ENCODE assay signal across 22 cellular contexts in the genomic region with DNA sequence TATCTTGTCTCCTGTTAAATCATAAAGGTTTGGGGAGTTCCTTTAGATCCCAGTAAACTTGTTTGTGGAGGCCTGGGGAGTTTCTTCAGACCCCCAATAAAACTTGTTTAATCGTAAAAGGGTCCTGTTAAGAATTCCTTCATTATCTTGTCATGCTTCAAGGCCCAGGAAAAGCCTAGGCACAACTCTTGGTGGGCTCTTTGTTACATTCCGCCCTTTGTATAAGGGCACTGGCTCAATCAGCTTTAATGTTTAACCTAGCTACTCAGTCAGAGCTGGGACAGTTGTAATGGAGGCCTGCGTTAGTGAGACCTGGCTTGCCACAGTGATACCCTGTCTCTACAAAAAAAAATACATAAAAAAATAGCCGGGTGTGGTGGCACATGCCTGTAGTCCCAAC.
"Had no signal": no experiment of that assay in that cellular context is flagged by ENCODE, and none has a peak within 500 bp of the region (broad histone marks: within the 10 kb centered on the region; RNA-seq: fewer than 3 reads in every experiment).

No MANE protein-coding gene starts in this region.

- H3K9me3 ChIP-seq: esophagus squamous epithelium, mucosa of descending colon, pancreas, prostate gland, sigmoid colon, testis, tibial nerve had no signal

- H3K4me3 ChIP-seq: esophagus squamous epithelium, mucosa of descending colon, pancreas, prostate gland, sigmoid colon, skin epidermis, testis, tibial nerve had no signal

- DNase-seq: effector memory CD4-positive, alpha-beta T cell; esophagus squamous epithelium; foreskin fibroblast; head of caudate nucleus; hippocampal formation; left colon; mucosa of descending colon; naive thymus-derived CD8-positive, alpha-beta T cell; nucleus accumbens; pancreas; retina; sigmoid colon; stimulated activated CD4-positive, alpha-beta T cell treated with anti-CD3 and anti-CD28 coated beads, Interleukin-2, amount 100 ng/mL, for 24 hours; stimulated activated CD4-positive, alpha-beta T cell treated with anti-CD3 and anti-CD28 coated beads, Interleukin-4, amount 100 ng/mL, for 4 hours; stimulated activated naive B cell treated with anti-CD40 and anti-IgM and Interleukin-4, amounts not matched to agents 10 μg/mL and 1 μg/mL and 100 μg/mL, for 72 hours; stimulated activated naive CD8-positive, alpha-beta T cell treated with anti-CD3 and anti-CD28 coated beads, Interleukin-15, amount 100 ng/mL, for 72 hours; testis had no signal

- H3K36me3 Mint-ChIP-seq: naive thymus-derived CD8-positive, alpha-beta T cell; stimulated activated naive B cell treated with anti-CD40 and anti-IgM and Interleukin-4, amounts not matched to agents 10 μg/mL and 1 μg/mL and 100 μg/mL, for 72 hours had no signal

- ATAC-seq: left colon; mucosa of descending colon; naive thymus-derived CD8-positive, alpha-beta T cell; pancreas; stimulated activated naive B cell treated with anti-CD40 and anti-IgM and Interleukin-4, amounts not matched to agents 10 μg/mL and 1 μg/mL and 100 μg/mL, for 72 hours; stimulated activated naive CD8-positive, alpha-beta T cell treated with anti-CD3 and anti-CD28 coated beads, Interleukin-15, amount 100 ng/mL, for 72 hours had no signal

- H3K4me1 ChIP-seq: pancreas had no signal

- H3K4me3 Mint-ChIP-seq: naive thymus-derived CD8-positive, alpha-beta T cell; neural crest cell; stimulated activated naive B cell treated with anti-CD40 and anti-IgM and Interleukin-4, amounts not matched to agents 10 μg/mL and 1 μg/mL and 100 μg/mL, for 72 hours; stimulated activated naive CD8-positive, alpha-beta T cell treated with anti-CD3 and anti-CD28 coated beads, Interleukin-15, amount 100 ng/mL, for 72 hours had no signal

- H3K27me3 ChIP-seq: esophagus squamous epithelium, pancreas, sigmoid colon, testis, tibial nerve had no signal

- H3K9me3 Mint-ChIP-seq: naive thymus-derived CD8-positive, alpha-beta T cell; stimulated activated naive B cell treated with anti-CD40 and anti-IgM and Interleukin-4, amounts not matched to agents 10 μg/mL and 1 μg/mL and 100 μg/mL, for 72 hours; stimulated activated naive CD8-positive, alpha-beta T cell treated with anti-CD3 and anti-CD28 coated beads, Interleukin-15, amount 100 ng/mL, for 72 hours had no signal

- H3K27ac Mint-ChIP-seq: naive thymus-derived CD8-positive, alpha-beta T cell; stimulated activated naive B cell treated with anti-CD40 and anti-IgM and Interleukin-4, amounts not matched to agents 10 μg/mL and 1 μg/mL and 100 μg/mL, for 72 hours; stimulated activated naive CD8-positive, alpha-beta T cell treated with anti-CD3 and anti-CD28 coated beads, Interleukin-15, amount 100 ng/mL, for 72 hours had no signal

- H3K36me3 ChIP-seq: esophagus squamous epithelium, pancreas, prostate gland, sigmoid colon, tibial nerve had no signal

- H3K27me3 Mint-ChIP-seq: naive thymus-derived CD8-positive, alpha-beta T cell; stimulated activated naive B cell treated with anti-CD40 and anti-IgM and Interleukin-4, amounts not matched to agents 10 μg/mL and 1 μg/mL and 100 μg/mL, for 72 hours; stimulated activated naive CD8-positive, alpha-beta T cell treated with anti-CD3 and anti-CD28 coated beads, Interleukin-15, amount 100 ng/mL, for 72 hours had no signal

- H3K27ac ChIP-seq: epithelial cell of prostate, pancreas, prostate gland had no signal
